ENCODE assay signal across 8 cellular contexts in the genomic region with DNA sequence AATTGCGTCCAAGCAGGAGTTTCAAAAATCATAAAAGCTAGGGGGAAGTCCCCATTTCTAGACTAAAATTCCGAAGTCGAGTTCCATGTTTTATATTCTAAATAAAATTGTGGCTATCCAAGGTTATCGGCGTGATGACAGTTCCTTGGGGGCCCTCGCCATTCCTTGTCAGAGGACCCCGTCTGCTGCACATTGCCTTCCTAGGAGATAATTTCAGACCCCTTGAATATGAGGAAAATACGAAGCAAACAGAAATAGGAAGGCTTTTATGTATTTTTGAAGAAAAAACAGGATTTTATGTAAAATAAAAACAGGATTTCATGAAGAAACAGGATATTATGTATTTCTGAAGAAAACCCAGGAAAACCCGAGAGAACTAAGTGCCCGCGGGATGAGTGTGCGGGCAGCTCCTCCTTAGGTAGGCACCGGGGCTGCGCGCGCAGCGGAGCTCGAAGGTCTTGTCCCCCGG. TPM values are rescaled to one million over a fixed set of nuclear protein-coding genes. Genes with fewer than 3 reads are reported as not detected.
A peak's percentile ranks its signal among the peaks of the same experiment; 100 is the strongest.
DNase-seq lines count a peak whose midpoint lies in the region; ATAC-seq and TF ChIP-seq lines count a peak whose summit lies in the region.

No MANE protein-coding gene starts in this region.

- H3K36me3 ChIP-seq in liver (ENCODE audit: control insufficient read depth in 4 of 4, insufficient read depth in 3 of 4, low read depth in 1 of 4, low read length in 3 of 4) = no peaks in the 10 kb centered on the region
- no peaks in the 10 kb centered on the region for H3K36me3 ChIP-seq in thyroid gland

- H3K9me3 ChIP-seq in liver (ENCODE audit: control insufficient read depth in 4 of 4, low read length in 3 of 4) (no peaks in the 10 kb centered on the region), thyroid gland (no peaks in the 10 kb centered on the region)

- peak overlapping the region in 2 of 3 donors; percentile 41 to 75 for H3K4me3 ChIP-seq in liver (ENCODE audit: low read depth in 1 of 3, low read length in 3 of 3)
- H3K4me3 ChIP-seq in thyroid gland (replicated peaks in 1 of 3) = peak overlapping the region in 2 of 3 donors; percentile 4 to 90

- no peaks in the 10 kb centered on the region for H3K27me3 ChIP-seq in liver (ENCODE audit: control insufficient read depth in 4 of 4, insufficient read depth in 4 of 4, low read length in 3 of 4)
- no peaks in the 10 kb centered on the region for H3K27me3 ChIP-seq in thyroid gland

- DNase-seq in activated T-cell treated with anti-CD3 and anti-CD28 coated beads, Interleukin-2, amount 50 U/mL, for 24 hours = no peak
- DNase-seq in activated T-cell treated with anti-CD3 and anti-CD28 coated beads, Interleukin-2, amount 50 U/mL, for 48 hours = no peak
- DNase-seq in thyroid gland (no peak), LoVo (ENCODE audit: low spot score) (no peak), AML-193 (lab: John Stamatoyannopoulos, UW) (no peak)

- peak overlapping the region; percentile 31 to 70 for H3K9ac ChIP-seq in liver (ENCODE audit: low read depth in 1 of 2, low read length in 2 of 2)

- peaks cover 57% of the 10 kb centered on the region for H3K4me1 Mint-ChIP-seq in activated T-cell treated with anti-CD3 and anti-CD28 coated beads, Interleukin-2, amount 50 U/mL, for 24 hours (ENCODE audit: low read depth)

- ATAC-seq in HG02588 (IDR thresholded peaks at IDR 0.05; ENCODE audit: unreplicated experiment) = no peak

- 28% methylated on average over 19 of the region's 19 CpGs for WGBS in liver
- 27 to 29% methylated on average over 19 of the region's 19 CpGs for WGBS in thyroid gland, 2 donors

- H3K27ac ChIP-seq in angular gyrus (ENCODE audit: low read depth, low read length) = peak overlapping the region; percentile 84
- H3K27ac ChIP-seq in liver (ENCODE audit: low read depth in 1 of 2, low read length in 2 of 2) = peak overlapping the region; percentile 84 to 93
- H3K27ac ChIP-seq in thyroid gland = peak overlapping the region; percentile 95 to 97 (median 97)

- peak overlapping the region; percentile 96 for H3K4me3 Mint-ChIP-seq in activated T-cell treated with anti-CD3 and anti-CD28 coated beads, Interleukin-2, amount 50 U/mL, for 24 hours

- TF ChIP-seq CTCF in liver (IDR thresholded peaks at IDR 0.05; ENCODE audit: low read depth, low read length, missing input control) (no peak), thyroid gland (IDR thresholded peaks at IDR 0.05) (no peak)

- no peaks in the 10 kb centered on the region for H3K27me3 Mint-ChIP-seq in activated T-cell treated with anti-CD3 and anti-CD28 coated beads, Interleukin-2, amount 50 U/mL, for 24 hours

- intact Hi-C loops in thyroid gland (cut with DNase I) = no loop called here

- no peak for TF ChIP-seq POLR2A in thyroid gland (IDR thresholded peaks at IDR 0.05)

- H3K4me1 ChIP-seq in liver (ENCODE audit: control insufficient read depth in 4 of 4, insufficient read depth in 4 of 4, low read length in 3 of 4) (peaks cover 9 to 55% (median 32%) of the 10 kb centered on the region in 4 donors), thyroid gland (peaks cover 37 to 46% of the 10 kb centered on the region in 2 donors)

- H3K27ac Mint-ChIP-seq in activated T-cell treated with anti-CD3 and anti-CD28 coated beads, Interleukin-2, amount 50 U/mL, for 24 hours = peak overlapping the region; percentile 98

- peaks cover 15% of the 10 kb centered on the region for H3K36me3 Mint-ChIP-seq in activated T-cell treated with anti-CD3 and anti-CD28 coated beads, Interleukin-2, amount 50 U/mL, for 24 hours (ENCODE audit: low read depth)

- no peak for TF ChIP-seq RAD21 in liver (IDR thresholded peaks at IDR 0.05)

- no peaks in the 10 kb centered on the region for H3K9me3 Mint-ChIP-seq in activated T-cell treated with anti-CD3 and anti-CD28 coated beads, Interleukin-2, amount 50 U/mL, for 24 hours

TF ChIP-seq in liver, 16 proteins besides CTCF, POLR2A, EP300 and RAD21:
- TF ChIP-seq FOXA2 (IDR thresholded peaks at IDR 0.05) (no peak), GABPA (IDR thresholded peaks at IDR 0.05 in 1 of 2, conservative IDR thresholded peaks at IDR 0.05 in 1 of 2) (no peak), SP1 (IDR thresholded peaks at IDR 0.05) (no peak), JUND (IDR thresholded peaks at IDR 0.05) (no peak), RXRA (IDR thresholded peaks at IDR 0.05) (no peak), FOXA1 (IDR thresholded peaks at IDR 0.05) (no peak)
- TF ChIP-seq, protein P1, sequence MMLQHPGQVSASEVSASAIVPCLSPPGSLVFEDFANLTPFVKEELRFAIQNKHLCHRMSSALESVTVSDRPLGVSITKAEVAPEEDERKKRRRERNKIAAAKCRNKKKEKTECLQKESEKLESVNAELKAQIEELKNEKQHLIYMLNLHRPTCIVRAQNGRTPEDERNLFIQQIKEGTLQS (IDR thresholded peaks at IDR 0.05) = no peak
- TF ChIP-seq, protein P2, sequence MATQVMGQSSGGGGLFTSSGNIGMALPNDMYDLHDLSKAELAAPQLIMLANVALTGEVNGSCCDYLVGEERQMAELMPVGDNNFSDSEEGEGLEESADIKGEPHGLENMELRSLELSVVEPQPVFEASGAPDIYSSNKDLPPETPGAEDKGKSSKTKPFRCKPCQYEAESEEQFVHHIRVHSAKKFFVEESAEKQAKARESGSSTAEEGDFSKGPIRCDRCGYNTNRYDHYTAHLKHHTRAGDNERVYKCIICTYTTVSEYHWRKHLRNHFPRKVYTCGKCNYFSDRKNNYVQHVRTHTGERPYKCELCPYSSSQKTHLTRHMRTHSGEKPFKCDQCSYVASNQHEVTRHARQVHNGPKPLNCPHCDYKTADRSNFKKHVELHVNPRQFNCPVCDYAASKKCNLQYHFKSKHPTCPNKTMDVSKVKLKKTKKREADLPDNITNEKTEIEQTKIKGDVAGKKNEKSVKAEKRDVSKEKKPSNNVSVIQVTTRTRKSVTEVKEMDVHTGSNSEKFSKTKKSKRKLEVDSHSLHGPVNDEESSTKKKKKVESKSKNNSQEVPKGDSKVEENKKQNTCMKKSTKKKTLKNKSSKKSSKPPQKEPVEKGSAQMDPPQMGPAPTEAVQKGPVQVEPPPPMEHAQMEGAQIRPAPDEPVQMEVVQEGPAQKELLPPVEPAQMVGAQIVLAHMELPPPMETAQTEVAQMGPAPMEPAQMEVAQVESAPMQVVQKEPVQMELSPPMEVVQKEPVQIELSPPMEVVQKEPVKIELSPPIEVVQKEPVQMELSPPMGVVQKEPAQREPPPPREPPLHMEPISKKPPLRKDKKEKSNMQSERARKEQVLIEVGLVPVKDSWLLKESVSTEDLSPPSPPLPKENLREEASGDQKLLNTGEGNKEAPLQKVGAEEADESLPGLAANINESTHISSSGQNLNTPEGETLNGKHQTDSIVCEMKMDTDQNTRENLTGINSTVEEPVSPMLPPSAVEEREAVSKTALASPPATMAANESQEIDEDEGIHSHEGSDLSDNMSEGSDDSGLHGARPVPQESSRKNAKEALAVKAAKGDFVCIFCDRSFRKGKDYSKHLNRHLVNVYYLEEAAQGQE (IDR thresholded peaks at IDR 0.05) = no peak

RNA-seq across cellular contexts. Expression of a gene that starts 0.5 kb away (rescaled TPM):
- total RNA-seq in liver (1 to 10 TPM; 5.9 to 6.3 TPM), thyroid gland (10 to 100 TPM; 12.3 to 23.5 (median 15.6) TPM)
- polyA plus RNA-seq in liver = 1 to 10 TPM; 3.6 to 7.1 TPM

RNA-seq across cellular contexts. Expression of a gene that starts 1.4 kb away (rescaled TPM):
- total RNA-seq in liver (1 to 10 TPM; 4.1 to 5.7 TPM), thyroid gland (10 to 100 TPM; 10.0 to 22.4 (median 16.5) TPM)
- 10 to 100 TPM in 1 of 2 donors, 1 to 10 TPM in 1; 2.8 to 10.4 TPM for polyA plus RNA-seq in liver

RNA-seq across cellular contexts. Expression of a gene that starts 28.6 kb away (rescaled TPM):
- 1 to 10 TPM in 1 of 2 donors, under 1 TPM in 1; 0.70 to 2.3 TPM for total RNA-seq in liver
- 1 to 10 TPM in 1 of 2 donors, under 1 TPM in 1; 0.48 to 2.1 TPM for polyA plus RNA-seq in liver
- 1 to 10 TPM; 3.0 to 7.3 (median 4.9) TPM for total RNA-seq in thyroid gland

RNA-seq across cellular contexts. Expression of a gene that starts 28.8 kb away (rescaled TPM):
- total RNA-seq in liver (10 to 100 TPM; 12.8 to 28.1 TPM), thyroid gland (10 to 100 TPM; 54.9 to 72.2 (median 64.8) TPM)
- polyA plus RNA-seq in liver = 10 to 100 TPM in 1 of 2 donors, 1 to 10 TPM in 1; 8.3 to 13.9 TPM
